Comparison of ENCODE assay signal across 26 cellular contexts in genomic region chr21:42658320-42659105, GRCh38. TPM values are rescaled to one million over a fixed set of nuclear protein-coding genes. Genes with fewer than 3 reads are reported as not detected.
DNase-seq lines count a peak whose midpoint lies in the region; ATAC-seq and TF ChIP-seq lines count a peak whose summit lies in the region.
"Had no signal": no experiment of that assay in that cellular context is flagged by ENCODE, and none has a peak within 500 bp of the region (broad histone marks: within the 10 kb centered on the region; RNA-seq: fewer than 3 reads in every experiment).

No MANE protein-coding gene starts in this region.

- H3K36me3 ChIP-seq in left ventricle myocardium inferior (no peaks in the 10 kb centered on the region), tibial nerve (no peaks in the 10 kb centered on the region), hepatocyte (replicated peaks; ENCODE audit: insufficient read depth, low read depth) (no peaks in the 10 kb centered on the region)
- H3K36me3 ChIP-seq: prostate gland had no signal

- no peak overlapping the region for H3K4me2 ChIP-seq in hepatocyte
- H3K4me2 ChIP-seq: SK-N-SH had no signal

- H3K27ac Mint-ChIP-seq in activated B cell treated with CpG ODN at 0.5 μM for 24 hours = no peak overlapping the region
- H3K27ac Mint-ChIP-seq in naive thymus-derived CD8-positive, alpha-beta T cell = peak overlapping the region in 8 of 10 donors; percentile 9 to 89 (median 80)
- H3K27ac Mint-ChIP-seq: activated CD4-positive, alpha-beta T cell treated with anti-CD3 and anti-CD28 coated beads for 36 hours; activated naive CD8-positive, alpha-beta T cell treated with anti-CD3 and anti-CD28 coated beads, Interleukin-2, amount 50 U/mL, for 24 hours had no signal

- H3K27me3 ChIP-seq in left ventricle myocardium inferior (ENCODE audit: low read depth) (peaks cover 66% of the 10 kb centered on the region), tibial nerve (peaks cover 0 to 12% of the 10 kb centered on the region in 2 donors), hepatocyte (no peaks in the 10 kb centered on the region)

- CTCF ChIA-PET in activated B cell treated with CpG ODN at 0.5 μM for 24 hours (lab: Charles Lee) = no interaction called here

- no peak for TF ChIP-seq EP300 in tibial nerve (IDR thresholded peaks at IDR 0.05)

- no peaks in the 10 kb centered on the region for H3K36me3 Mint-ChIP-seq in activated B cell treated with CpG ODN at 0.5 μM for 24 hours (ENCODE audit: low read depth)
- peaks cover 0 to 2% (median 0%) of the 10 kb centered on the region in 3 donors for H3K36me3 Mint-ChIP-seq in naive thymus-derived CD8-positive, alpha-beta T cell

- intact Hi-C loops in left ventricle myocardium superior (cut with micrococcal nuclease) (no loop called here), left ventricle myocardium inferior (cut with micrococcal nuclease) (no loop called here), activated B cell treated with CpG ODN at 0.5 μM for 24 hours (cut with micrococcal nuclease) (loop anchor here (10.0 kb wide), 1 partner anchor 156 kb away; no protein-coding TSS in a partner anchor)

- TF ChIP-seq POLR2A in tibial nerve (IDR thresholded peaks at IDR 0.05) = no peak

- H4K20me1 ChIP-seq in hepatocyte (ENCODE audit: insufficient read depth, poor library complexity, severe bottlenecking) = peaks cover 31% of the 10 kb centered on the region

- ATAC-seq in left ventricle myocardium superior = no peak
- no peak for ATAC-seq in activated B cell treated with CpG ODN at 0.5 μM for 24 hours (ENCODE audit: low read depth)
- ATAC-seq in naive thymus-derived CD8-positive, alpha-beta T cell = no peak
- no peak for ATAC-seq in GM21619 (IDR thresholded peaks at IDR 0.05; ENCODE audit: unreplicated experiment)
- ATAC-seq: activated CD4-positive, alpha-beta T cell treated with anti-CD3 and anti-CD28 coated beads for 36 hours; activated naive CD8-positive, alpha-beta T cell treated with anti-CD3 and anti-CD28 coated beads, Interleukin-2, amount 50 U/mL, for 24 hours; stimulated activated naive CD8-positive, alpha-beta T cell treated with anti-CD3 and anti-CD28 coated beads, Interleukin-15, amount 100 ng/mL, for 72 hours had no signal

- peaks cover 45% of the 10 kb centered on the region for H3K4me1 Mint-ChIP-seq in activated B cell treated with CpG ODN at 0.5 μM for 24 hours
- peaks cover 24 to 52% (median 29%) of the 10 kb centered on the region in 4 donors for H3K4me1 Mint-ChIP-seq in naive thymus-derived CD8-positive, alpha-beta T cell

- no peaks in the 10 kb centered on the region for H3K9me3 Mint-ChIP-seq in activated B cell treated with CpG ODN at 0.5 μM for 24 hours
- no peaks in the 10 kb centered on the region for H3K9me3 Mint-ChIP-seq in naive thymus-derived CD8-positive, alpha-beta T cell
- H3K9me3 Mint-ChIP-seq: activated naive CD8-positive, alpha-beta T cell treated with anti-CD3 and anti-CD28 coated beads, Interleukin-2, amount 50 U/mL, for 24 hours; stimulated activated naive CD8-positive, alpha-beta T cell treated with anti-CD3 and anti-CD28 coated beads, Interleukin-15, amount 100 ng/mL, for 72 hours had no signal

- peaks cover 81% of the 10 kb centered on the region for H3K79me2 ChIP-seq in hepatocyte

- H3K4me3 ChIP-seq in left ventricle myocardium inferior (no peak overlapping the region), tibial nerve (no peak overlapping the region), hepatocyte (no peak overlapping the region)
- H3K4me3 ChIP-seq: lung, prostate gland had no signal

- H3K4me1 ChIP-seq in left ventricle myocardium inferior = peaks cover 28% of the 10 kb centered on the region
- H3K4me1 ChIP-seq in tibial nerve = peaks cover 0 to 72% (median 22%) of the 10 kb centered on the region in 4 donors
- H3K4me1 ChIP-seq in hepatocyte (ENCODE audit: insufficient read depth) = peaks cover 20% of the 10 kb centered on the region

- no peak overlapping the region for H2AFZ ChIP-seq in hepatocyte

- TF ChIP-seq CTCF in left ventricle myocardium inferior (IDR thresholded peaks at IDR 0.05; ENCODE audit: borderline replicate concordance) (no peak), activated B cell treated with CpG ODN at 0.5 μM for 24 hours (IDR thresholded peaks at IDR 0.05) (no peak), tibial nerve (IDR thresholded peaks at IDR 0.05) (no peak), hepatocyte (IDR thresholded peaks at IDR 0.05; ENCODE audit: poor library complexity) (no peak)

- no peaks in the 10 kb centered on the region for H3K9me3 ChIP-seq in left ventricle myocardium inferior (replicated peaks)
- no peaks in the 10 kb centered on the region for H3K9me3 ChIP-seq in tibial nerve
- H3K9me3 ChIP-seq in hepatocyte (ENCODE audit: low read depth) = no peaks in the 10 kb centered on the region
- H3K9me3 ChIP-seq: prostate gland, SK-N-SH had no signal

- DNase-seq in left ventricle myocardium superior = peak; percentile 11
- DNase-seq in left ventricle myocardium inferior = no peak
- DNase-seq in activated B cell treated with CpG ODN at 0.5 μM for 24 hours = no peak
- DNase-seq in naive thymus-derived CD8-positive, alpha-beta T cell = no peak
- DNase-seq in tibial nerve (ENCODE audit: low spot score in 2 of 2) = no peak
- no peak for DNase-seq in hepatocyte (ENCODE audit: low spot score)
- no peak for DNase-seq in activated effector memory CD4-positive, alpha-beta T cell treated with anti-CD3 and anti-CD28 coated beads, Interleukin-2, amount 50 U/mL, for 16 hours
- DNase-seq: 8988T; activated CD4-positive, alpha-beta T cell treated with anti-CD3 and anti-CD28 coated beads for 36 hours; activated naive CD8-positive, alpha-beta T cell treated with anti-CD3 and anti-CD28 coated beads, Interleukin-2, amount 50 U/mL, for 24 hours; activated T-cell treated with anti-CD3 and anti-CD28 coated beads, Interleukin-2, amount 50 U/mL, for 1 hour; DMS53; erythroblast; GDM1; head of caudate nucleus; NCI-H1436; NCI-H2081 treated with DMSO at 0.1 percent for 48 hours; NCI-H345; NCI-H748 treated with DMSO at 0.1 percent for 48 hours; SK-N-SH; stimulated activated naive CD8-positive, alpha-beta T cell treated with anti-CD3 and anti-CD28 coated beads, Interleukin-15, amount 100 ng/mL, for 72 hours; T-helper 2 cell had no signal

- H3K27me3 Mint-ChIP-seq in activated B cell treated with CpG ODN at 0.5 μM for 24 hours = peaks cover 34% of the 10 kb centered on the region
- H3K27me3 Mint-ChIP-seq in naive thymus-derived CD8-positive, alpha-beta T cell = peaks cover 0 to 3% (median 0%) of the 10 kb centered on the region in 5 donors
- H3K27me3 Mint-ChIP-seq: stimulated activated naive CD8-positive, alpha-beta T cell treated with anti-CD3 and anti-CD28 coated beads, Interleukin-15, amount 100 ng/mL, for 72 hours had no signal

- POLR2A ChIA-PET in activated B cell treated with CpG ODN at 0.5 μM for 24 hours (lab: Charles Lee) = interaction anchor here (0.6 kb wide), 1 partner anchor 140 kb away, joined by 3 read pairs; no protein-coding TSS in a partner anchor
- POLR2A ChIA-PET in naive thymus-derived CD8-positive, alpha-beta T cell (lab: Charles Lee) = no interaction called here

- H3K4me3 Mint-ChIP-seq in activated B cell treated with CpG ODN at 0.5 μM for 24 hours = peak overlapping the region; percentile 39
- no peak overlapping the region for H3K4me3 Mint-ChIP-seq in naive thymus-derived CD8-positive, alpha-beta T cell
- H3K4me3 Mint-ChIP-seq: activated CD4-positive, alpha-beta T cell treated with anti-CD3 and anti-CD28 coated beads for 36 hours; activated naive CD8-positive, alpha-beta T cell treated with anti-CD3 and anti-CD28 coated beads, Interleukin-2, amount 50 U/mL, for 24 hours; stimulated activated naive CD8-positive, alpha-beta T cell treated with anti-CD3 and anti-CD28 coated beads, Interleukin-15, amount 100 ng/mL, for 72 hours had no signal

- 68% methylated on average over 16 of the region's 16 CpGs for WGBS in tibial nerve, 2 donors
- WGBS in hepatocyte (ENCODE audit: low lambda C conversion rate, missing lambda C conversion rate) = 96% methylated on average over 16 of the region's 16 CpGs

- H3K27ac ChIP-seq in left ventricle myocardium inferior (replicated peaks) (no peak overlapping the region), tibial nerve (peak overlapping the region; percentile 35 to 92 (median 58)), hepatocyte (no peak overlapping the region)

- H3K9me2 ChIP-seq in hepatocyte (replicated peaks; ENCODE audit: insufficient read depth) = no peaks in the 10 kb centered on the region
- H3K9me2 ChIP-seq: SK-N-SH had no signal

RNA-seq across cellular contexts. Expression of gene PDE9A, which starts 5.1 kb away (rescaled TPM):
- total RNA-seq in left ventricle myocardium superior (4.1 TPM), left ventricle myocardium inferior (3.2 TPM), activated B cell treated with CpG ODN at 0.5 μM for 24 hours (0.58 and 0.83 TPM in 2 replicates), tibial nerve (10 to 100 TPM; 26.7 to 30.6 (median 28.7) TPM), hepatocyte (19.6 and 21.0 TPM in 2 replicates)
- 10 to 100 TPM; 15.7 to 17.1 TPM for total RNA-seq in naive thymus-derived CD8-positive, alpha-beta T cell
- 1 to 10 TPM; 3.6 to 5.1 (median 4.8) TPM for polyA plus RNA-seq in naive thymus-derived CD8-positive, alpha-beta T cell
- 14.3 and 18.2 TPM in 2 replicates for polyA plus RNA-seq in hepatocyte
- total RNA-seq: RPMI7951 had no signal

Comparison
In these comparisons a context has a peak if more than half of its experiments do, and no peak if none do; other contexts are left out.
1. H3K27ac ChIP-seq: peak in tibial nerve (4 of 4); none in left ventricle myocardium inferior (single experiment) and hepatocyte (single experiment).